In genomic region chr7:137081276-137081675, GRCh38 we compare ENCODE assay signal across 15 cellular contexts.
"Had no signal": no experiment of that assay in that cellular context is flagged by ENCODE, and none has a peak within 500 bp of the region (broad histone marks: within the 10 kb centered on the region; RNA-seq: fewer than 3 reads in every experiment).

No MANE protein-coding gene starts in this region.

- H3K27ac ChIP-seq: epithelial cell of prostate, left lung, thyroid gland, vagina had no signal

- H3K27me3 ChIP-seq: left lung, thyroid gland, vagina had no signal

- H3K9me3 ChIP-seq: left lung, thyroid gland, vagina had no signal

- H3K4me3 ChIP-seq: left lung, thyroid gland, vagina had no signal

- DNase-seq: activated CD4-positive, alpha-beta T cell treated with anti-CD3 and anti-CD28 coated beads for 48 hours; activated CD8-positive, alpha-beta memory T cell treated with anti-CD3 and anti-CD28 coated beads, Interleukin-2, amount 50 U/mL, for 48 hours; activated CD8-positive, alpha-beta T cell treated with anti-CD3 and anti-CD28 coated beads, Interleukin-2, amount 10 ng/mL, durations not matched to agents 7 days and 5 days; activated naive CD4-positive, alpha-beta T cell treated with Interleukin-2 at 50 U/mL for 16 hours; activated naive CD8-positive, alpha-beta T cell treated with anti-CD3 and anti-CD28 coated beads, Interleukin-2, amount 50 U/mL, for 24 hours; central memory CD4-positive, alpha-beta T cell; effector memory CD8-positive, alpha-beta T cell; islet precursor cell; left lung; nephron progenitor cell; T-helper 17 cell had no signal

- ATAC-seq: activated CD8-positive, alpha-beta T cell treated with anti-CD3 and anti-CD28 coated beads, Interleukin-2, amount 10 ng/mL, durations not matched to agents 7 days and 5 days; activated naive CD8-positive, alpha-beta T cell treated with anti-CD3 and anti-CD28 coated beads, Interleukin-2, amount 50 U/mL, for 24 hours; effector memory CD8-positive, alpha-beta T cell; T-helper 17 cell; WTC11 had no signal

- H3K4me1 ChIP-seq: left lung, thyroid gland had no signal

- H3K36me3 ChIP-seq: left lung, thyroid gland, vagina had no signal
